In genomic region chr1:177145102-177145779, GRCh38 we compare ENCODE assay signal across 21 cellular contexts. TPM values are rescaled to one million over a fixed set of nuclear protein-coding genes. Genes with fewer than 3 reads are reported as not detected.
"Had no signal": no experiment of that assay in that cellular context is flagged by ENCODE, and none has a peak within 500 bp of the region (broad histone marks: within the 10 kb centered on the region; RNA-seq: fewer than 3 reads in every experiment).

No MANE protein-coding gene starts in this region.

- H3K4me1 ChIP-seq: psoas muscle, right lobe of liver, stomach had no signal

- H3K4me3 ChIP-seq: ovary, psoas muscle, right lobe of liver, stomach had no signal

- H3K9me3 ChIP-seq: ovary, psoas muscle, right lobe of liver, stomach had no signal

- H3K27me3 ChIP-seq: ovary, right lobe of liver, stomach had no signal

- H3K36me3 ChIP-seq: ovary, right lobe of liver, stomach had no signal

- FAIRE-seq: islet of Langerhans, small intestine had no signal

- DNase-seq: activated CD4-positive, alpha-beta T cell treated with anti-CD3 and anti-CD28 coated beads, Interleukin-2, amount 50 U/mL, for 1 hour; activated CD8-positive, alpha-beta memory T cell treated with anti-CD3 and anti-CD28 coated beads for 24 hours; activated gamma-delta T cell; effector memory CD8-positive, alpha-beta T cell; hippocampal formation; left colon; midbrain; ovary; psoas muscle; right lobe of liver; small intestine; stimulated activated CD4-positive, alpha-beta T cell treated with anti-CD3 and anti-CD28 coated beads, Interleukin-15, amount 100 ng/mL, for 24 hours; stimulated activated CD4-positive, alpha-beta T cell treated with anti-CD3 and anti-CD28 coated beads, Interleukin-4, amount 100 ng/mL, for 1 hour; stomach; T-helper 1 cell; trophoblast cell had no signal

- H3K27ac ChIP-seq: ovary, psoas muscle, right lobe of liver, stomach had no signal

RNA-seq across cellular contexts. Expression of gene ASTN1, which starts 19.3 kb away (rescaled TPM):
- total RNA-seq: dermis microvascular lymphatic vessel endothelial cell, fibroblast of villous mesenchyme, glomerular endothelial cell, lung microvascular endothelial cell had no signal

RNA-seq across cellular contexts. Expression of gene BRINP2, which starts 25.5 kb away (rescaled TPM):
- total RNA-seq: dermis microvascular lymphatic vessel endothelial cell, fibroblast of villous mesenchyme, glomerular endothelial cell, lung microvascular endothelial cell had no signal
